In the genomic region with DNA sequence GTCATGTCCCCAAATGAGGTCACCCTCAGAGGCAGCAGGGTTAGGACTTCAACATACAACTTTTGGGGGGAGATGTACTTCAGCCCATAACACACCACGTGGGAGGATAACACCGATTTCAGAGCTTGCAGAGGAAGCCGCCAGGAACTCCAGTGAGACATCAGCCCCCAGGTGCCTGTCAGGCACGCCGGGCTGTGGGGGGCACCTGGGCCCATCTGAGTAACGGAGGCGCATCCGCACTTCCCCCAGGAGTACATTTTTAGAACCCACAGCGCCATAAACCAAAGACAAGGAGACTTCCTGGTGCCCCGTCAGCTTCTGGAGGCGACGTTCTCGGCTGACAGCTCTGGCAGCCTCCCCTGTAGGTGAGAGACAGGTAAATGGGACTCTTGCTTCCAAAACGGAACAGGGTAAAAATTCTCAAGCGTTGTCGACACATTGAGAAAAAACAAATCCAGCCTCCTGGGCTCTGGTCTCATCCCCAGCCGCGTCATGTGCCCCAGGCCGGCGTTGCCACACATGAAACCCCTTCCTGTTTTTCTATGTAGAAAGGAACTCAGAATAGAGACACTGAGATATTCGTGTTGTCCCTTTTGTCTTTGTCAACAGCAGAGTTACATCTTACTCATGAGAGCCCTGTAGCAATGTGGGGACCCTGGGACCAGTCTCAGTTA, we compare ENCODE assay signal across 1 cellular context.
TF ChIP-seq lines count a peak whose summit lies in the region.

No MANE protein-coding gene starts in this region.

TF ChIP-seq in GM12878, 131 proteins besides CTCF, POLR2A, EP300 and RAD21:
- TF ChIP-seq, protein P1, sequence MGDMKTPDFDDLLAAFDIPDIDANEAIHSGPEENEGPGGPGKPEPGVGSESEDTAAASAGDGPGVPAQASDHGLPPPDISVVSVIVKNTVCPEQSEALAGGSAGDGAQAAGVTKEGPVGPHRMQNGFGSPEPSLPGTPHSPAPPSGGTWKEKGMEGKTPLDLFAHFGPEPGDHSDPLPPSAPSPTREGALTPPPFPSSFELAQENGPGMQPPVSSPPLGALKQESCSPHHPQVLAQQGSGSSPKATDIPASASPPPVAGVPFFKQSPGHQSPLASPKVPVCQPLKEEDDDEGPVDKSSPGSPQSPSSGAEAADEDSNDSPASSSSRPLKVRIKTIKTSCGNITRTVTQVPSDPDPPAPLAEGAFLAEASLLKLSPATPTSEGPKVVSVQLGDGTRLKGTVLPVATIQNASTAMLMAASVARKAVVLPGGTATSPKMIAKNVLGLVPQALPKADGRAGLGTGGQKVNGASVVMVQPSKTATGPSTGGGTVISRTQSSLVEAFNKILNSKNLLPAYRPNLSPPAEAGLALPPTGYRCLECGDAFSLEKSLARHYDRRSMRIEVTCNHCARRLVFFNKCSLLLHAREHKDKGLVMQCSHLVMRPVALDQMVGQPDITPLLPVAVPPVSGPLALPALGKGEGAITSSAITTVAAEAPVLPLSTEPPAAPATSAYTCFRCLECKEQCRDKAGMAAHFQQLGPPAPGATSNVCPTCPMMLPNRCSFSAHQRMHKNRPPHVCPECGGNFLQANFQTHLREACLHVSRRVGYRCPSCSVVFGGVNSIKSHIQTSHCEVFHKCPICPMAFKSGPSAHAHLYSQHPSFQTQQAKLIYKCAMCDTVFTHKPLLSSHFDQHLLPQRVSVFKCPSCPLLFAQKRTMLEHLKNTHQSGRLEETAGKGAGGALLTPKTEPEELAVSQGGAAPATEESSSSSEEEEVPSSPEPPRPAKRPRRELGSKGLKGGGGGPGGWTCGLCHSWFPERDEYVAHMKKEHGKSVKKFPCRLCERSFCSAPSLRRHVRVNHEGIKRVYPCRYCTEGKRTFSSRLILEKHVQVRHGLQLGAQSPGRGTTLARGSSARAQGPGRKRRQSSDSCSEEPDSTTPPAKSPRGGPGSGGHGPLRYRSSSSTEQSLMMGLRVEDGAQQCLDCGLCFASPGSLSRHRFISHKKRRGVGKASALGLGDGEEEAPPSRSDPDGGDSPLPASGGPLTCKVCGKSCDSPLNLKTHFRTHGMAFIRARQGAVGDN (IDR thresholded peaks at IDR 0.05) = no peak
- no peak for TF ChIP-seq NFYA (IDR thresholded peaks at IDR 0.05; ENCODE audit: borderline replicate concordance, low read depth, low read length)
- TF ChIP-seq YY1 (IDR thresholded peaks at IDR 0.05; ENCODE audit: low read depth, low read length) = no peak
- TF ChIP-seq MEF2B (IDR thresholded peaks at IDR 0.05; ENCODE audit: partially characterized antibody, poor library complexity, severe bottlenecking) = no peak
- TF ChIP-seq, protein P2, sequence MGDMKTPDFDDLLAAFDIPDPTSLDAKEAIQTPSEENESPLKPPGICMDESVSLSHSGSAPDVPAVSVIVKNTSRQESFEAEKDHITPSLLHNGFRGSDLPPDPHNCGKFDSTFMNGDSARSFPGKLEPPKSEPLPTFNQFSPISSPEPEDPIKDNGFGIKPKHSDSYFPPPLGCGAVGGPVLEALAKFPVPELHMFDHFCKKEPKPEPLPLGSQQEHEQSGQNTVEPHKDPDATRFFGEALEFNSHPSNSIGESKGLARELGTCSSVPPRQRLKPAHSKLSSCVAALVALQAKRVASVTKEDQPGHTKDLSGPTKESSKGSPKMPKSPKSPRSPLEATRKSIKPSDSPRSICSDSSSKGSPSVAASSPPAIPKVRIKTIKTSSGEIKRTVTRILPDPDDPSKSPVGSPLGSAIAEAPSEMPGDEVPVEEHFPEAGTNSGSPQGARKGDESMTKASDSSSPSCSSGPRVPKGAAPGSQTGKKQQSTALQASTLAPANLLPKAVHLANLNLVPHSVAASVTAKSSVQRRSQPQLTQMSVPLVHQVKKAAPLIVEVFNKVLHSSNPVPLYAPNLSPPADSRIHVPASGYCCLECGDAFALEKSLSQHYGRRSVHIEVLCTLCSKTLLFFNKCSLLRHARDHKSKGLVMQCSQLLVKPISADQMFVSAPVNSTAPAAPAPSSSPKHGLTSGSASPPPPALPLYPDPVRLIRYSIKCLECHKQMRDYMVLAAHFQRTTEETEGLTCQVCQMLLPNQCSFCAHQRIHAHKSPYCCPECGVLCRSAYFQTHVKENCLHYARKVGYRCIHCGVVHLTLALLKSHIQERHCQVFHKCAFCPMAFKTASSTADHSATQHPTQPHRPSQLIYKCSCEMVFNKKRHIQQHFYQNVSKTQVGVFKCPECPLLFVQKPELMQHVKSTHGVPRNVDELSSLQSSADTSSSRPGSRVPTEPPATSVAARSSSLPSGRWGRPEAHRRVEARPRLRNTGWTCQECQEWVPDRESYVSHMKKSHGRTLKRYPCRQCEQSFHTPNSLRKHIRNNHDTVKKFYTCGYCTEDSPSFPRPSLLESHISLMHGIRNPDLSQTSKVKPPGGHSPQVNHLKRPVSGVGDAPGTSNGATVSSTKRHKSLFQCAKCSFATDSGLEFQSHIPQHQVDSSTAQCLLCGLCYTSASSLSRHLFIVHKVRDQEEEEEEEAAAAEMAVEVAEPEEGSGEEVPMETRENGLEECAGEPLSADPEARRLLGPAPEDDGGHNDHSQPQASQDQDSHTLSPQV (IDR thresholded peaks at IDR 0.05) = no peak
- no peak for TF ChIP-seq HDAC2 (IDR thresholded peaks at IDR 0.05)
- TF ChIP-seq SIX5 (IDR thresholded peaks at IDR 0.05; ENCODE audit: low read depth, low read length, severe bottlenecking) = no peak
- TF ChIP-seq RBBP5 (conservative IDR thresholded peaks at IDR 0.05) = no peak
- no peak for TF ChIP-seq KAT2A (conservative IDR thresholded peaks at IDR 0.05; ENCODE audit: control insufficient read depth, low read depth, low read length)
- no peak for TF ChIP-seq NR2C2 (IDR thresholded peaks at IDR 0.05; ENCODE audit: borderline replicate concordance, control insufficient read depth, insufficient read length, low read depth)
- TF ChIP-seq CBX5 (IDR thresholded peaks at IDR 0.05; ENCODE audit: low read depth) = no peak
- TF ChIP-seq SP1 (IDR thresholded peaks at IDR 0.05; ENCODE audit: low read depth, low read length) = no peak
- TF ChIP-seq EZH2 (IDR thresholded peaks at IDR 0.05; ENCODE audit: borderline replicate concordance, control insufficient read depth, low read depth, low read length) = no peak
- TF ChIP-seq, protein P3, sequence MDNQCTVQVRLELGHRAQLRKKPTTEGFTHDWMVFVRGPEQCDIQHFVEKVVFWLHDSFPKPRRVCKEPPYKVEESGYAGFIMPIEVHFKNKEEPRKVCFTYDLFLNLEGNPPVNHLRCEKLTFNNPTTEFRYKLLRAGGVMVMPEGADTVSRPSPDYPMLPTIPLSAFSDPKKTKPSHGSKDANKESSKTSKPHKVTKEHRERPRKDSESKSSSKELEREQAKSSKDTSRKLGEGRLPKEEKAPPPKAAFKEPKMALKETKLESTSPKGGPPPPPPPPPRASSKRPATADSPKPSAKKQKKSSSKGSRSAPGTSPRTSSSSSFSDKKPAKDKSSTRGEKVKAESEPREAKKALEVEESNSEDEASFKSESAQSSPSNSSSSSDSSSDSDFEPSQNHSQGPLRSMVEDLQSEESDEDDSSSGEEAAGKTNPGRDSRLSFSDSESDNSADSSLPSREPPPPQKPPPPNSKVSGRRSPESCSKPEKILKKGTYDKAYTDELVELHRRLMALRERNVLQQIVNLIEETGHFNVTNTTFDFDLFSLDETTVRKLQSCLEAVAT (IDR thresholded peaks at IDR 0.05) = no peak
